In genomic region chr2:130373808-130374365, GRCh38 we compare ENCODE assay signal across 10 cellular contexts. TPM values are rescaled to one million over a fixed set of nuclear protein-coding genes. Genes with fewer than 3 reads are reported as not detected.
DNase-seq lines count a peak whose midpoint lies in the region; TF ChIP-seq lines count a peak whose summit lies in the region.
"Had no signal": no experiment of that assay in that cellular context is flagged by ENCODE, and none has a peak within 500 bp of the region (broad histone marks: within the 10 kb centered on the region; RNA-seq: fewer than 3 reads in every experiment).

No MANE protein-coding gene starts in this region.

- H3K9me3 Mint-ChIP-seq in activated naive CD4-positive, alpha-beta T cell treated with anti-CD3 and anti-CD28 coated beads, Interleukin-2, amount 50 U/mL, for 24 hours: no peaks in the 10 kb centered on the region
- H3K9me3 Mint-ChIP-seq in activated CD4-positive, alpha-beta memory T cell treated with anti-CD3 and anti-CD28 coated beads, Interleukin-2, amount 10 ng/mL, durations not matched to agents 7 days and 5 days: peaks cover 7% of the 10 kb centered on the region

- no peak overlapping the region for H3K27ac ChIP-seq in suprapubic skin

- H3K27ac Mint-ChIP-seq in activated naive CD4-positive, alpha-beta T cell treated with anti-CD3 and anti-CD28 coated beads, Interleukin-2, amount 50 U/mL, for 24 hours: peak overlapping the region; percentile 80
- H3K27ac Mint-ChIP-seq in activated CD4-positive, alpha-beta memory T cell treated with anti-CD3 and anti-CD28 coated beads, Interleukin-2, amount 10 ng/mL, durations not matched to agents 7 days and 5 days: peak overlapping the region; percentile 89

- no peaks in the 10 kb centered on the region for H3K27me3 ChIP-seq in suprapubic skin

- H3K27me3 Mint-ChIP-seq in activated naive CD4-positive, alpha-beta T cell treated with anti-CD3 and anti-CD28 coated beads, Interleukin-2, amount 50 U/mL, for 24 hours: no peaks in the 10 kb centered on the region
- no peaks in the 10 kb centered on the region for H3K27me3 Mint-ChIP-seq in activated CD4-positive, alpha-beta memory T cell treated with anti-CD3 and anti-CD28 coated beads, Interleukin-2, amount 10 ng/mL, durations not matched to agents 7 days and 5 days

- POLR2A ChIA-PET in activated CD4-positive, alpha-beta memory T cell treated with anti-CD3 and anti-CD28 coated beads, Interleukin-2, amount 10 ng/mL, durations not matched to agents 7 days and 5 days (lab: Charles Lee): interaction anchor here (0.6 to 3.7 kb wide), 8 partner anchors 12 to 192 kb away, joined by 3 to 60 read pairs (median 6); partner anchors contain the start of genes IMP4, PTPN18 and SMPD4
- POLR2A ChIA-PET in HEK293T (lab: Yijun Ruan, JAX): interaction anchor here (1.5 to 1.8 kb wide), 3 partner anchors 17 to 37 kb away, joined by 4 to 11 read pairs (median 6); partner anchors contain the start of gene IMP4

- 100% methylated on average over 3 of the region's 3 CpGs for WGBS in suprapubic skin

- CTCF ChIA-PET in activated CD4-positive, alpha-beta memory T cell treated with anti-CD3 and anti-CD28 coated beads, Interleukin-2, amount 10 ng/mL, durations not matched to agents 7 days and 5 days (lab: Charles Lee): interaction anchor here (1.2 to 3.2 kb wide), 5 partner anchors 10 to 437 kb away, joined by 4 to 29 read pairs (median 5); partner anchors contain the start of genes IMP4 and SMPD4
- CTCF ChIA-PET in HEK293T (lab: Yijun Ruan, JAX): interaction anchor here (1.3 to 1.5 kb wide), 2 partner anchors 16 to 32 kb away, joined by 3 to 8 read pairs; a partner anchor contains a TSS

- H3K36me3 Mint-ChIP-seq in activated naive CD4-positive, alpha-beta T cell treated with anti-CD3 and anti-CD28 coated beads, Interleukin-2, amount 50 U/mL, for 24 hours: peaks cover 6% of the 10 kb centered on the region
- H3K36me3 Mint-ChIP-seq in activated CD4-positive, alpha-beta memory T cell treated with anti-CD3 and anti-CD28 coated beads, Interleukin-2, amount 10 ng/mL, durations not matched to agents 7 days and 5 days (ENCODE audit: low read depth): peaks cover 75% of the 10 kb centered on the region

- H3K9me3 ChIP-seq in suprapubic skin: no peaks in the 10 kb centered on the region

- no peak for DNase-seq in activated naive CD4-positive, alpha-beta T cell (lab: John Stamatoyannopoulos, UW)
- DNase-seq in activated CD4-positive, alpha-beta memory T cell treated with anti-CD3 and anti-CD28 coated beads, Interleukin-2, amount 10 ng/mL, durations not matched to agents 7 days and 5 days: peak; percentile 14
- peak; percentile 1 for DNase-seq in iPS-NIHi11 (ENCODE audit: low spot score)
- DNase-seq in suprapubic skin (ENCODE audit: low spot score in 2 of 2): no peak
- DNase-seq in HEK293T (ENCODE audit: extremely low spot score): no peak
- no peak for DNase-seq in NCI-H146 (lab: John Stamatoyannopoulos, UW)
- no peak for DNase-seq in stimulated activated CD4-positive, alpha-beta T cell treated with anti-CD3 and anti-CD28 coated beads, Interleukin-12 subunit alpha, Interleukin-12 subunit beta, amount 100 ng/mL, for 4 hours
- DNase-seq: activated gamma-delta T cell, NCI-H2171 had no signal

- no peak for TF ChIP-seq EP300 in suprapubic skin (IDR thresholded peaks at IDR 0.05)

- H3K36me3 ChIP-seq in suprapubic skin: no peaks in the 10 kb centered on the region

- H3K4me3 Mint-ChIP-seq in activated naive CD4-positive, alpha-beta T cell treated with anti-CD3 and anti-CD28 coated beads, Interleukin-2, amount 50 U/mL, for 24 hours: peak overlapping the region; percentile 87
- H3K4me3 Mint-ChIP-seq in activated CD4-positive, alpha-beta memory T cell treated with anti-CD3 and anti-CD28 coated beads, Interleukin-2, amount 10 ng/mL, durations not matched to agents 7 days and 5 days: peak overlapping the region; percentile 87

- H3K4me3 ChIP-seq in suprapubic skin: peak overlapping the region; percentile 68

- H3K4me1 ChIP-seq in suprapubic skin: peaks cover 24% of the 10 kb centered on the region

- TF ChIP-seq POLR2A in suprapubic skin (IDR thresholded peaks at IDR 0.05): no peak

- H3K4me1 Mint-ChIP-seq in activated naive CD4-positive, alpha-beta T cell treated with anti-CD3 and anti-CD28 coated beads, Interleukin-2, amount 50 U/mL, for 24 hours: peaks cover 72% of the 10 kb centered on the region
- H3K4me1 Mint-ChIP-seq in activated CD4-positive, alpha-beta memory T cell treated with anti-CD3 and anti-CD28 coated beads, Interleukin-2, amount 10 ng/mL, durations not matched to agents 7 days and 5 days: peaks cover 85% of the 10 kb centered on the region

- TF ChIP-seq CTCF in suprapubic skin (IDR thresholded peaks at IDR 0.05): no peak

TF ChIP-seq in HEK293T, 16 proteins besides CTCF, POLR2A, EP300 and RAD21:
- TF ChIP-seq LEF1 (IDR thresholded peaks at IDR 0.05; ENCODE audit: borderline replicate concordance): no peak
- TF ChIP-seq FOXA1 (IDR thresholded peaks at IDR 0.05): no peak
- TF ChIP-seq HDGF (IDR thresholded peaks at IDR 0.05; ENCODE audit: borderline replicate concordance): no peak
- TF ChIP-seq FOXM1 (IDR thresholded peaks at IDR 0.05; ENCODE audit: borderline replicate concordance): no peak
- TF ChIP-seq FOXK2 (IDR thresholded peaks at IDR 0.05): no peak
- no peak for TF ChIP-seq SP1 (IDR thresholded peaks at IDR 0.05)

RNA-seq across cellular contexts. Expression of gene PTPN18, which starts 18.0 kb away (rescaled TPM):
- 10 to 100 TPM; 98.0 to 98.6 TPM for total RNA-seq in activated CD4-positive, alpha-beta memory T cell treated with anti-CD3 and anti-CD28 coated beads, Interleukin-2, amount 10 ng/mL, durations not matched to agents 7 days and 5 days
- total RNA-seq in suprapubic skin: 10 to 100 TPM; 18.0 to 72.4 (median 28.4) TPM

RNA-seq across cellular contexts. Expression of gene IMP4, which starts 31.2 kb away (rescaled TPM):
- 10 to 100 TPM; 57.7 to 58.9 TPM for total RNA-seq in activated CD4-positive, alpha-beta memory T cell treated with anti-CD3 and anti-CD28 coated beads, Interleukin-2, amount 10 ng/mL, durations not matched to agents 7 days and 5 days
- total RNA-seq in suprapubic skin: 100 to 1,000 TPM in 2 of 4 donors, 10 to 100 TPM in 2; 84.0 to 125 (median 98.8) TPM

Comparison
In these comparisons a context has a peak if more than half of its experiments do, and no peak if none do; other contexts are left out.
1. DNase-seq: peak in activated CD4-positive, alpha-beta memory T cell treated with anti-CD3 and anti-CD28 coated beads, Interleukin-2, amount 10 ng/mL, durations not matched to agents 7 days and 5 days (single experiment) and iPS-NIHi11 (single experiment); none in activated naive CD4-positive, alpha-beta T cell (0 of 4), suprapubic skin (0 of 2), HEK293T (single experiment), NCI-H146 (single experiment) and stimulated activated CD4-positive, alpha-beta T cell treated with anti-CD3 and anti-CD28 coated beads, Interleukin-12 subunit alpha, Interleukin-12 subunit beta, amount 100 ng/mL, for 4 hours (single experiment).